In the genomic region with DNA sequence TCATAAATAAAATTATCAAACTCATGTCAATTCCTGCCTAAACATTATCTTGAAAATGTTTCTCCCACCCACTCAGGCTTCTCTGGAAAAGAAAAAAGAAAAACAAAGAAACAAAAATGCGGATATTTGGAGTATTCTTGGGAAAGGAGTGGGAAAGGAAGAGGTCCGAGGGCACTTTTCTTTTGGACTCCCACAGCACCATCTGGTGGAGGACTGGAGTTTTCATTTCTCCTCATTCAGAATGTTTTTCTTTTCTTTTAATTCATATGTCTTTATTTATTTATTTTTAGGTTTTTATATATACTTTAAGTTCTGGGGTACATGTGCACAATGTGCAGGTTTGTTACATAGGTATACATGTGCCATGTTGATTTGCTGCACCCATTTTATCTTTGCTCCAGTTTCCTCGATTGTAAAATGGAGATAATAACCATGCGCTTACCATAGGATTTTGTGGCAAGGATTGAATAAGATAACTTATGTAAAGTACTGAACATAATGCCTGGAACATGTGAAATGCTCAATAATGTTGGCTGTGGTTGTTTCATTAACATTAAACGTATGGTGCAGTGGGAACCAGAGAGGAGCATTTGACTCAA, we compare ENCODE assay signal across 9 cellular contexts. TPM values are rescaled to one million over a fixed set of nuclear protein-coding genes. Genes with fewer than 3 reads are reported as not detected.
DNase-seq lines count a peak whose midpoint lies in the region; ATAC-seq and TF ChIP-seq lines count a peak whose summit lies in the region.
"Had no signal": no experiment of that assay in that cellular context is flagged by ENCODE, and none has a peak within 500 bp of the region (broad histone marks: within the 10 kb centered on the region; RNA-seq: fewer than 3 reads in every experiment).

No MANE protein-coding gene starts in this region.

- H3K9me2 ChIP-seq in GM23338 (ENCODE audit: insufficient read depth), result no peaks in the 10 kb centered on the region

- H3K4me3 Mint-ChIP-seq in GM23338 (no peak overlapping the region), T-helper 17 cell (no peak overlapping the region)

- no peak overlapping the region for H2AFZ ChIP-seq in GM23338
- H2AFZ ChIP-seq: parathyroid adenoma had no signal

- peaks cover 2% of the 10 kb centered on the region for H3K27me3 Mint-ChIP-seq in GM23338 (ENCODE audit: insufficient read depth, low read depth, poor library complexity)
- H3K27me3 Mint-ChIP-seq in T-helper 17 cell, result no peaks in the 10 kb centered on the region

- H3K36me3 Mint-ChIP-seq in GM23338 (ENCODE audit: low read depth), result no peaks in the 10 kb centered on the region
- H3K36me3 Mint-ChIP-seq in T-helper 17 cell (ENCODE audit: low read depth), result no peaks in the 10 kb centered on the region

- DNase-seq in AG09309 (ENCODE audit: low read depth) (no peak), GM23338 (ENCODE audit: low spot score) (peak; percentile 50), adrenal gland (peak in 2 of 7 donors; percentile 13 to 26), kidney tubule cell (ENCODE audit: low spot score) (peak; percentile 9), NCI-H2171 (lab: John Stamatoyannopoulos, UW) (no peak), islet precursor cell (no peak), T-helper 17 cell (no peak), UCSD-AML1 (lab: John Stamatoyannopoulos, UW; ENCODE audit: unreplicated experiment) (no peak)

- H3K27ac ChIP-seq in GM23338 (ENCODE audit: low read depth) (no peak overlapping the region), adrenal gland (no peak overlapping the region)
- H3K27ac ChIP-seq: parathyroid adenoma had no signal

- no peak overlapping the region for H3K4me2 ChIP-seq in GM23338

- H3K36me3 ChIP-seq in GM23338 (ENCODE audit: insufficient read depth) (no peaks in the 10 kb centered on the region), adrenal gland (replicated peaks in 1 of 2) (no peaks in the 10 kb centered on the region)

- H3K4me1 ChIP-seq in GM23338 (ENCODE audit: insufficient read depth), result no peaks in the 10 kb centered on the region
- no peaks in the 10 kb centered on the region for H3K4me1 ChIP-seq in adrenal gland (replicated peaks in 1 of 2)
- H3K4me1 ChIP-seq: parathyroid adenoma had no signal

- H3K4me1 Mint-ChIP-seq in GM23338 (no peaks in the 10 kb centered on the region), T-helper 17 cell (no peaks in the 10 kb centered on the region)

- H3K27ac Mint-ChIP-seq in GM23338 (no peak overlapping the region), T-helper 17 cell (no peak overlapping the region)

- H3K79me2 ChIP-seq in GM23338 (replicated peaks; ENCODE audit: insufficient read depth), result no peaks in the 10 kb centered on the region
- H3K79me2 ChIP-seq: parathyroid adenoma had no signal

- H3K4me3 ChIP-seq in AG09309 (ENCODE audit: control insufficient read depth, low read depth, low read length) (no peak overlapping the region), GM23338 (no peak overlapping the region), adrenal gland (no peak overlapping the region)

- H3K9me3 Mint-ChIP-seq in GM23338, result no peaks in the 10 kb centered on the region

- H3F3A ChIP-seq in GM23338 (replicated peaks; ENCODE audit: low read depth), result no peaks in the 10 kb centered on the region

- ATAC-seq in GM23338 (no peak), T-helper 17 cell (no peak)

- intact Hi-C loops in adrenal gland (cut with DNase I), result loop anchor here (5.0 to 10.0 kb wide), 2 partner anchors 146 to 148 kb away; a partner anchor contains a TSS

- H4K20me1 ChIP-seq in GM23338 (replicated peaks; ENCODE audit: insufficient read depth), result no peaks in the 10 kb centered on the region

- H3K27me3 ChIP-seq in GM23338 (ENCODE audit: insufficient read depth) (no peaks in the 10 kb centered on the region), adrenal gland (no peaks in the 10 kb centered on the region)

- TF ChIP-seq POLR2A in adrenal gland (IDR thresholded peaks at IDR 0.05), result no peak

- no peaks in the 10 kb centered on the region for H3K9me3 ChIP-seq in adrenal gland (replicated peaks in 1 of 3)
- no peaks in the 10 kb centered on the region for H3K9me3 ChIP-seq in T-helper 17 cell (ENCODE audit: control insufficient read depth, low read length, poor library complexity, severe bottlenecking)

- WGBS in adrenal gland, 4 donors, result 37 to 51% (median 43%) methylated on average over 5 of the region's 5 CpGs

- peak; percentile 47 for TF ChIP-seq CTCF in AG09309 (IDR thresholded peaks at IDR 0.05; ENCODE audit: control insufficient read depth, insufficient read depth, low read depth, low read length, missing control alignments)
- peak; percentile 53 to 66 for TF ChIP-seq CTCF in GM23338 (conservative IDR thresholded peaks at IDR 0.05; ENCODE audit: low read depth in 2 of 2)
- TF ChIP-seq CTCF in adrenal gland (IDR thresholded peaks at IDR 0.05), result peak; percentile 18 to 62 (median 50)

TF ChIP-seq in GM23338, 12 proteins besides CTCF, POLR2A, EP300 and RAD21 (continues in another document):
- TF ChIP-seq EZH2 (IDR thresholded peaks at IDR 0.05; ENCODE audit: low read depth, unreplicated experiment), result no peak
- no peak for TF ChIP-seq ZNF114 (CRISPR knock-in tag; IDR thresholded peaks at IDR 0.05)
- no peak for TF ChIP-seq NANOG (IDR thresholded peaks at IDR 0.05; ENCODE audit: borderline replicate concordance)
- no peak for TF ChIP-seq JUNB (IDR thresholded peaks at IDR 0.05; ENCODE audit: unreplicated experiment)
- TF ChIP-seq, protein P1, sequence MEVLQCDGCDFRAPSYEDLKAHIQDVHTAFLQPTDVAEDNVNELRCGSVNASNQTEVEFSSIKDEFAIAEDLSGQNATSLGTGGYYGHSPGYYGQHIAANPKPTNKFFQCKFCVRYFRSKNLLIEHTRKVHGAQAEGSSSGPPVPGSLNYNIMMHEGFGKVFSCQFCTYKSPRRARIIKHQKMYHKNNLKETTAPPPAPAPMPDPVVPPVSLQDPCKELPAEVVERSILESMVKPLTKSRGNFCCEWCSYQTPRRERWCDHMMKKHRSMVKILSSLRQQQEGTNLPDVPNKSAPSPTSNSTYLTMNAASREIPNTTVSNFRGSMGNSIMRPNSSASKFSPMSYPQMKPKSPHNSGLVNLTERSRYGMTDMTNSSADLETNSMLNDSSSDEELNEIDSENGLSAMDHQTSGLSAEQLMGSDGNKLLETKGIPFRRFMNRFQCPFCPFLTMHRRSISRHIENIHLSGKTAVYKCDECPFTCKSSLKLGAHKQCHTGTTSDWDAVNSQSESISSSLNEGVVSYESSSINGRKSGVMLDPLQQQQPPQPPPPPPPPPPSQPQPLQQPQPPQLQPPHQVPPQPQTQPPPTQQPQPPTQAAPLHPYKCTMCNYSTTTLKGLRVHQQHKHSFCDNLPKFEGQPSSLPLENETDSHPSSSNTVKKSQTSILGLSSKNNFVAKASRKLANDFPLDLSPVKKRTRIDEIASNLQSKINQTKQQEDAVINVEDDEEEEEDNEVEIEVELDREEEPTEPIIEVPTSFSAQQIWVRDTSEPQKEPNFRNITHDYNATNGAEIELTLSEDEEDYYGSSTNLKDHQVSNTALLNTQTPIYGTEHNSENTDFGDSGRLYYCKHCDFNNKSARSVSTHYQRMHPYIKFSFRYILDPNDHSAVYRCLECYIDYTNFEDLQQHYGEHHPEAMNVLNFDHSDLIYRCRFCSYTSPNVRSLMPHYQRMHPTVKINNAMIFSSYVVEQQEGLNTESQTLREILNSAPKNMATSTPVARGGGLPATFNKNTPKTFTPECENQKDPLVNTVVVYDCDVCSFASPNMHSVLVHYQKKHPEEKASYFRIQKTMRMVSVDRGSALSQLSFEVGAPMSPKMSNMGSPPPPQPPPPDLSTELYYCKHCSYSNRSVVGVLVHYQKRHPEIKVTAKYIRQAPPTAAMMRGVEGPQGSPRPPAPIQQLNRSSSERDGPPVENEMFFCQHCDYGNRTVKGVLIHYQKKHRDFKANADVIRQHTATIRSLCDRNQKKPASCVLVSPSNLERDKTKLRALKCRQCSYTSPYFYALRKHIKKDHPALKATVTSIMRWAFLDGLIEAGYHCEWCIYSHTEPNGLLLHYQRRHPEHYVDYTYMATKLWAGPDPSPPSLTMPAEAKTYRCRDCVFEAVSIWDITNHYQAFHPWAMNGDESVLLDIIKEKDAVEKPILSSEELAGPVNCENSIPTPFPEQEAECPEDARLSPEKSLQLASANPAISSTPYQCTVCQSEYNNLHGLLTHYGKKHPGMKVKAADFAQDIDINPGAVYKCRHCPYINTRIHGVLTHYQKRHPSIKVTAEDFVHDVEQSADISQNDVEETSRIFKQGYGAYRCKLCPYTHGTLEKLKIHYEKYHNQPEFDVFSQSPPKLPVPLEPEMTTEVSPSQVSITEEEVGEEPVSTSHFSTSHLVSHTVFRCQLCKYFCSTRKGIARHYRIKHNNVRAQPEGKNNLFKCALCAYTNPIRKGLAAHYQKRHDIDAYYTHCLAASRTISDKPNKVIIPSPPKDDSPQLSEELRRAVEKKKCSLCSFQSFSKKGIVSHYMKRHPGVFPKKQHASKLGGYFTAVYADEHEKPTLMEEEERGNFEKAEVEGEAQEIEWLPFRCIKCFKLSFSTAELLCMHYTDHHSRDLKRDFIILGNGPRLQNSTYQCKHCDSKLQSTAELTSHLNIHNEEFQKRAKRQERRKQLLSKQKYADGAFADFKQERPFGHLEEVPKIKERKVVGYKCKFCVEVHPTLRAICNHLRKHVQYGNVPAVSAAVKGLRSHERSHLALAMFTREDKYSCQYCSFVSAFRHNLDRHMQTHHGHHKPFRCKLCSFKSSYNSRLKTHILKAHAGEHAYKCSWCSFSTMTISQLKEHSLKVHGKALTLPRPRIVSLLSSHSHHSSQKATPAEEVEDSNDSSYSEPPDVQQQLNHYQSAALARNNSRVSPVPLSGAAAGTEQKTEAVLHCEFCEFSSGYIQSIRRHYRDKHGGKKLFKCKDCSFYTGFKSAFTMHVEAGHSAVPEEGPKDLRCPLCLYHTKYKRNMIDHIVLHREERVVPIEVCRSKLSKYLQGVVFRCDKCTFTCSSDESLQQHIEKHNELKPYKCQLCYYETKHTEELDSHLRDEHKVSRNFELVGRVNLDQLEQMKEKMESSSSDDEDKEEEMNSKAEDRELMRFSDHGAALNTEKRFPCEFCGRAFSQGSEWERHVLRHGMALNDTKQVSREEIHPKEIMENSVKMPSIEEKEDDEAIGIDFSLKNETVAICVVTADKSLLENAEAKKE (CRISPR knock-in tag; IDR thresholded peaks at IDR 0.05), result no peak
- TF ChIP-seq EZH2phosphoT487 (IDR thresholded peaks at IDR 0.05; ENCODE audit: unreplicated experiment), result no peak

RNA-seq across cellular contexts. Expression of a gene that starts 8.0 kb away (rescaled TPM):
- total RNA-seq in GM23338 (2014; rRNA removed; shearing (Covaris generic)), result 5.1 and 6.2 TPM in 2 replicates
- 4.0 and 4.1 TPM in 2 replicates for polyA plus RNA-seq in GM23338 (2016; fragmentation: Nextera tagmentation; extraction: Ambion mirVana)
- 1 to 10 TPM in 1 of 8 donors, under 1 TPM in 5, not detected in 2; 0.57 to 2.0 (median 0.78) TPM for total RNA-seq in adrenal gland
- 1 to 10 TPM in 1 of 3 donors, under 1 TPM in 1, not detected in 1; 0.54 to 1.4 TPM for polyA plus RNA-seq in adrenal gland
- total RNA-seq in T-helper 17 cell, result under 1 TPM in 1 of 2 donors, not detected in 1; 0.29 TPM

Comparison
In these comparisons a context has a peak if more than half of its experiments do, and no peak if none do; other contexts are left out.
1. DNase-seq: peak in GM23338 (single experiment) and kidney tubule cell (single experiment); none in AG09309 (single experiment), NCI-H2171 (single experiment), islet precursor cell (single experiment), T-helper 17 cell (0 of 3) and UCSD-AML1 (single experiment).
2. Peak in every context shown above with its lines, with median percentiles within 50 percentile points of each other: CTCF ChIP-seq.